ENCODE assay signal across 25 cellular contexts in the genomic region with DNA sequence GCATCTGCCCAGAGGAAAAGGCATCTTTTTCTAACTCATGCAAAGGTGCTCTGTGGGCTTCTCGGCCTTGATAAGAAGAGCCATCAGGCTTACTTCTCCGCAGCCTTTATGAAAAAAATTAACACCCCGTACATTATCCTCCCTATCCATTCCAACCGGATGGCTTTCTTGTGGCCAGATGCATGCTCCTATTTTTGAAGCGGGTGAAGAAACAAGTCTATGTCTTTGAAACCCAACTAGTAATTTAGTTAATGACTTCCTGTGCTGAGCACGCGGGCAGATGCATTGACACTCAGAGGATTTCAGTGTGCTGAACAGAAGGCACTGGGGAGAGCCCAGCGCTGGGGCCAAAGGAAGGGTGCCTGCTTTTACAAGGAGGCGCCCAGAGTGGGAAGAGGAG. TPM values are rescaled to one million over a fixed set of nuclear protein-coding genes. Genes with fewer than 3 reads are reported as not detected.
"Had no signal": no experiment of that assay in that cellular context is flagged by ENCODE, and none has a peak within 500 bp of the region (broad histone marks: within the 10 kb centered on the region; RNA-seq: fewer than 3 reads in every experiment).

No MANE protein-coding gene starts in this region.

- H3K9me2 ChIP-seq: SK-N-SH had no signal

- H3K9me3 ChIP-seq: adrenal gland, breast epithelium, MG63, Peyer's patch, SK-N-SH had no signal

- H3K9ac ChIP-seq: KMS-11, SK-N-SH had no signal

- H3K4me2 ChIP-seq: KMS-11, SK-N-SH had no signal

- H3K4me1 ChIP-seq: adrenal gland, breast epithelium, Peyer's patch had no signal

- H3K27ac ChIP-seq: adrenal gland, breast epithelium, KMS-11, Peyer's patch, RWPE1, SJCRH30, VCaP had no signal

- H3K4me3 ChIP-seq: adrenal gland, breast epithelium, MG63, Peyer's patch, SJCRH30 had no signal

- H3K27me3 ChIP-seq: adrenal gland, breast epithelium, MG63, Peyer's patch, SJCRH30 had no signal

- DNase-seq: activated CD4-positive, alpha-beta memory T cell treated with anti-CD3 and anti-CD28 coated beads, Interleukin-2, amount 10 ng/mL, durations not matched to agents 7 days and 5 days; activated CD4-positive, alpha-beta T cell treated with anti-CD3 and anti-CD28 coated beads for 36 hours; activated CD4-positive, alpha-beta T cell treated with anti-CD3 and anti-CD28 coated beads, Interleukin-2, amount 50 U/mL, for 1 hour; activated CD8-positive, alpha-beta memory T cell treated with anti-CD3 and anti-CD28 coated beads, Interleukin-2, amount 50 U/mL, for 48 hours; activated naive CD4-positive, alpha-beta T cell treated with anti-CD3 and anti-CD28 coated beads, Interleukin-2, amount 50 U/mL, for 16 hours; activated naive CD8-positive, alpha-beta T cell treated with anti-CD3 and anti-CD28 coated beads, Interleukin-2, amount 10 ng/mL, durations not matched to agents 7 days and 5 days; activated T-cell treated with anti-CD3 and anti-CD28 coated beads, Interleukin-2, amount 50 U/mL, for 1 hour; adrenal gland; caudate nucleus; MG63; NCI-H187; NCI-H446 treated with DMSO at 0.1 percent for 48 hours; NCI-H524 treated with DMSO at 0.1 percent for 48 hours; NCI-H774; NK-92 treated with Interleukin-12 subunit alpha and Interleukin-12 subunit beta, amount 100 ng/mL, for 24 hours; Peyer's patch; Right ventricle myocardium superior; SJCRH30; SK-N-SH; T-helper 1 cell had no signal

- H3K36me3 ChIP-seq: adrenal gland, breast epithelium, MG63, Peyer's patch, SJCRH30 had no signal

RNA-seq across cellular contexts. Expression of a gene that starts 53.3 kb away (rescaled TPM):
- total RNA-seq: Right ventricle myocardium superior had no signal
- polyA plus RNA-seq: IgD-negative memory B cell had no signal
